ENCODE assay signal across 8 cellular contexts in the genomic region with DNA sequence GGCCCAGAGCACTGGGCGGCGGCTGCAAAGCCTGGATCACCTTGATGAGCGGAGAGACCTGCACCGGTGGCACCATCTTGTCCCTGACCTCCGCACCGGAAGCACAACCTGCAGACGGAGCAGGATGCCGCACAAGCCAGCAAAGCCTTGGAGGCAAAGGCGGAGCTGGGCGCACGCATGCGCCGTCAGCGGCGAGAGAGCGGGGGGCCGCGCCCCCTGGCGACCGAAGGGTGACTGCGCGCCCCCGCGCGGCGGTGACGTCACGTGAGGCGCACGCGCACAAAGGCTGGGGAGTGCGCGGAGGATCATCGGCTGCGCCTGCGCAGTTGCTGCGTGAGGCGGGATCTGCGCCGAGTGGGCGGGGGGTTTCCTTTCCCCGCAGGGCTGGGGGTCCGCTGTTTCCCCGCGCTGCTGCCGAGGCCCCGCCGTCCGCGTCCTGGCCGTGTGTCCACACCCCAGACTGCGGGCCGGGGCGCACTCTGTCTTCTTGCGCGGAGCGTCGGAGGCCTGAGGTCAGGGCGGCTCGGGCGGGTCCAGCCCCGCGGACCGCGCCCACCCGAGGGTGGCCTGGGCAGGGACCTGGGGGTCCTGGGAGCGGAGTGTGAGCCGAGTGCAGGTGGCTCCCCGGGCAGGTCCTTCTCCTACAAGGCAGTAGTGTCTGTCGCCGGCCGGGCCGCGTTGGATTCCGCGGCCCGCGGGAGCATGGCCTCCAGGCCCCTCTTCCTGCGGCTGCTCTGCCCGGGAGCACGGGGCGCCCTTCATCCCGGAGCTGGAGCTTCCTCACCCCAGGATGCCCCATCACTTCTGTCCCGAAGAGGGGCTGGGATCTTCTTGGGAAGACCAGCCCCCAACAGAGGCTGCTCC. TPM values are rescaled to one million over a fixed set of nuclear protein-coding genes. Genes with fewer than 3 reads are reported as not detected.
A peak's percentile ranks its signal among the peaks of the same experiment; 100 is the strongest.
DNase-seq lines count a peak whose midpoint lies in the region; ATAC-seq and TF ChIP-seq lines count a peak whose summit lies in the region.

A gene with protein sequence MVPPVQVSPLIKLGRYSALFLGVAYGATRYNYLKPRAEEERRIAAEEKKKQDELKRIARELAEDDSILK (minus strand): TSS at position 105 of the 864 bp plus-strand sequence. CDS start 29 bp downstream, at position 76.
A gene with protein sequence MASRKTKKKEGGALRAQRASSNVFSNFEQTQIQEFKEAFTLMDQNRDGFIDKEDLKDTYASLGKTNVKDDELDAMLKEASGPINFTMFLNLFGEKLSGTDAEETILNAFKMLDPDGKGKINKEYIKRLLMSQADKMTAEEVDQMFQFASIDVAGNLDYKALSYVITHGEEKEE (plus strand): TSS at position 371 of the 864 bp plus-strand sequence. CDS start 3,485 bp downstream, outside the sequence.

- H3K9ac ChIP-seq in adipocyte (ENCODE audit: low read length): peak within 1 kb of the TSS; percentile 97

- ATAC-seq in HG02798 (IDR thresholded peaks at IDR 0.05; ENCODE audit: poor library complexity, unreplicated experiment): peak; percentile 82
- peak; percentile 78 to 90 (median 88) for ATAC-seq in heart left ventricle

- no peaks in the 10 kb centered on the region for H3K9me3 Mint-ChIP-seq in type B pancreatic cell

- TF ChIP-seq CTCF in GM12875 (IDR thresholded peaks at IDR 0.05; ENCODE audit: borderline replicate concordance, insufficient read depth, low read depth, low read length) (peak; percentile 100), heart left ventricle (IDR thresholded peaks at IDR 0.05) (peak; percentile 88 to 98 (median 96)), type B pancreatic cell (conservative IDR thresholded peaks at IDR 0.05) (peak; percentile 99)

- peak; percentile 59 for DNase-seq in NCI-H1417 treated with DMSO at 0.1 percent for 48 hours (lab: John Stamatoyannopoulos, UW)
- DNase-seq in SW480 (ENCODE audit: low spot score): peak; percentile 89
- DNase-seq in adipocyte (ENCODE audit: low read depth): peak; percentile 97
- peak; percentile 96 to 99 (median 97) for DNase-seq in heart left ventricle
- peak; percentile 97 for DNase-seq in pons (ENCODE audit: low spot score)
- peak; percentile 99 for DNase-seq in type B pancreatic cell (ENCODE audit: extremely low spot score, unreplicated experiment)

- peak within 1 kb of the TSS; percentile 91 for H3K4me3 Mint-ChIP-seq in type B pancreatic cell

- intact Hi-C loops in heart left ventricle (cut with DNase I): loop anchor here in 4 of 10 donors (1.0 to 10.0 kb wide), 4 partner anchors 31 to 432 kb away; partner anchors contain the start of gene PCGF3 (in 1 of the 4)

- H3K9me3 ChIP-seq in adipocyte (ENCODE audit: control insufficient read depth, low read length): no peaks in the 10 kb centered on the region
- H3K9me3 ChIP-seq in heart left ventricle: no peaks in the 10 kb centered on the region

- H3K4me1 Mint-ChIP-seq in type B pancreatic cell (ENCODE audit: unreplicated experiment): peaks cover 5% of the 10 kb centered on the region

- 0 to 1% (median 1%) methylated on average over 52 to 84 of the region's 84 CpGs for WGBS in heart left ventricle, 4 donors

- no peaks in the 10 kb centered on the region for H3K27me3 ChIP-seq in adipocyte (replicated peaks; ENCODE audit: control insufficient read depth, insufficient read depth, low read length)
- H3K27me3 ChIP-seq in heart left ventricle: no peaks in the 10 kb centered on the region

- peak in 1 of 2 donors; percentile 92 for TF ChIP-seq POLR2A in heart left ventricle (IDR thresholded peaks at IDR 0.05)

- H3K36me3 ChIP-seq in adipocyte (ENCODE audit: control insufficient read depth, insufficient read depth, low read length, severe bottlenecking) (peaks cover 18% of the 10 kb centered on the region), heart left ventricle (peaks cover 0 to 30% (median 26%) of the 10 kb centered on the region in 9 donors)

- H3K36me3 Mint-ChIP-seq in type B pancreatic cell: peaks cover 8% of the 10 kb centered on the region

- H3K27ac Mint-ChIP-seq in type B pancreatic cell: peak within 1 kb of the TSS; percentile 83

- H3K4me1 ChIP-seq in adipocyte (ENCODE audit: control insufficient read depth, insufficient read depth, low read length) (peaks cover 27% of the 10 kb centered on the region), heart left ventricle (peaks cover 6 to 30% (median 17%) of the 10 kb centered on the region in 12 donors)

- no peaks in the 10 kb centered on the region for H3K27me3 Mint-ChIP-seq in type B pancreatic cell

- H3K4me3 ChIP-seq in GM12875 (ENCODE audit: low read depth, low read length): peak within 1 kb of the TSS; percentile 87
- H3K4me3 ChIP-seq in adipocyte (ENCODE audit: low read length): peak within 1 kb of the TSS; percentile 88
- H3K4me3 ChIP-seq in heart left ventricle: peak within 1 kb of the TSS; percentile 56 to 99 (median 90)

- peak within 1 kb of the TSS; percentile 83 to 98 (median 93) for H3K27ac ChIP-seq in heart left ventricle

RNA-seq across cellular contexts. Expression of the first gene that starts in this region (rescaled TPM):
- total RNA-seq in heart left ventricle: 100 to 1,000 TPM; 210 to 906 (median 800) TPM
- polyA plus RNA-seq in heart left ventricle: 1,000 to 10,000 TPM in 1 of 2 donors, 100 to 1,000 TPM in 1; 552 to 2,413 TPM
- 285 and 363 TPM in 2 replicates for total RNA-seq in type B pancreatic cell (ENCODE audit: low replicate concordance)

RNA-seq across cellular contexts. Expression of the second gene that starts in this region (rescaled TPM):
- total RNA-seq in heart left ventricle (10 to 100 TPM in 2 of 9 donors, 1 to 10 TPM in 7; 1.4 to 12.9 (median 5.6) TPM), type B pancreatic cell (ENCODE audit: low replicate concordance) (20.2 and 21.3 TPM in 2 replicates)
- 1 to 10 TPM; 2.0 to 4.4 TPM for polyA plus RNA-seq in heart left ventricle

Comparison
In these comparisons a context has a peak if more than half of its experiments do, and no peak if none do; other contexts are left out.
1. Peak in every context shown above with its lines: DNase-seq, ATAC-seq, H3K4me3 ChIP-seq and H3K27ac ChIP-seq.